ENCODE assay signal across 15 cellular contexts in genomic region chr17:45925311-45925710, GRCh38. TPM values are rescaled to one million over a fixed set of nuclear protein-coding genes. Genes with fewer than 3 reads are reported as not detected.
A peak's percentile ranks its signal among the peaks of the same experiment; 100 is the strongest.
DNase-seq lines count a peak whose midpoint lies in the region; ATAC-seq, FAIRE-seq and TF ChIP-seq lines count a peak whose summit lies in the region.
"Had no signal": no experiment of that assay in that cellular context is flagged by ENCODE, and none has a peak within 500 bp of the region (broad histone marks: within the 10 kb centered on the region; RNA-seq: fewer than 3 reads in every experiment).

No MANE protein-coding gene starts in this region.

- CTCF ChIA-PET in A549 (lab: Yijun Ruan, JAX), result interaction anchor here (1.1 to 1.9 kb wide), 3 partner anchors 9 to 46 kb away, joined by 3 to 7 read pairs (median 4); no protein-coding TSS in a partner anchor

- H3K79me1 ChIP-seq in mesenchymal stem cell (replicated peaks; ENCODE audit: low read length, poor library complexity, severe bottlenecking), result no peaks in the 10 kb centered on the region

- POLR2A ChIA-PET in A549 (lab: Yijun Ruan, JAX), result no interaction called here

- no peak overlapping the region for H3K18ac ChIP-seq in mesenchymal stem cell (ENCODE audit: low read depth in 1 of 2, low read length in 2 of 2)

- H3K27ac ChIP-seq in A549 (no peak overlapping the region), mesenchymal stem cell (ENCODE audit: low read length, poor library complexity, severe bottlenecking) (no peak overlapping the region)
- no peak overlapping the region for H3K27ac ChIP-seq in effector memory CD4-positive, alpha-beta T cell (ENCODE audit: insufficient read depth, low read length, poor library complexity, severe bottlenecking)
- H3K27ac ChIP-seq: C4-2B had no signal

- no peak for ATAC-seq in A549
- ATAC-seq: GM12878, GM23338 had no signal

- TF ChIP-seq RAD21 in A549 (conservative IDR thresholded peaks at IDR 0.05 in 1 of 2, IDR thresholded peaks at IDR 0.05 in 1 of 2), result no peak

- no peak overlapping the region for H2AFZ ChIP-seq in mesenchymal stem cell (ENCODE audit: low read depth, low read length)
- H2AFZ ChIP-seq: GM23338 had no signal

- H2BK12ac ChIP-seq in mesenchymal stem cell (ENCODE audit: low read length in 2 of 2), result no peak overlapping the region

- TF ChIP-seq POLR2A in A549 (IDR thresholded peaks at IDR 0.05; ENCODE audit: low read length), result no peak

- no peak overlapping the region for H4K8ac ChIP-seq in mesenchymal stem cell (ENCODE audit: low read length)

- TF ChIP-seq CTCF in A549 (IDR thresholded peaks at IDR 0.05) (no peak), fibroblast of villous mesenchyme (IDR thresholded peaks at IDR 0.05; ENCODE audit: insufficient read depth, low read depth, low read length) (no peak)

- H2BK15ac ChIP-seq in mesenchymal stem cell (ENCODE audit: low read depth, poor library complexity, severe bottlenecking), result no peak overlapping the region

- no peak overlapping the region for H2AK5ac ChIP-seq in mesenchymal stem cell (ENCODE audit: low read length, severe bottlenecking)

- no peak overlapping the region for H3K4ac ChIP-seq in mesenchymal stem cell (ENCODE audit: low read depth in 1 of 2, low read length in 2 of 2)

- H3K14ac ChIP-seq in mesenchymal stem cell (ENCODE audit: low read length in 2 of 2), result no peak overlapping the region

- H3K23ac ChIP-seq in mesenchymal stem cell (ENCODE audit: low read length in 2 of 2), result no peak overlapping the region

- no peak for TF ChIP-seq EP300 in A549 (IDR thresholded peaks at IDR 0.05)

- H2BK5ac ChIP-seq in mesenchymal stem cell (ENCODE audit: low read depth, low read length, poor library complexity, severe bottlenecking), result no peak overlapping the region

- H3K4me3 ChIP-seq in A549, result no peak overlapping the region
- H3K4me3 ChIP-seq in fibroblast of villous mesenchyme (ENCODE audit: low read depth, low read length), result no peak overlapping the region
- no peak overlapping the region for H3K4me3 ChIP-seq in mesenchymal stem cell (ENCODE audit: insufficient read depth in 1 of 2, low read depth in 1 of 2, low read length in 2 of 2)
- H3K4me3 ChIP-seq in effector memory CD4-positive, alpha-beta T cell (ENCODE audit: insufficient read depth, low read depth, low read length, poor library complexity, severe bottlenecking), result no peak overlapping the region
- H3K4me3 ChIP-seq: GM12878, GM23338 had no signal

- FAIRE-seq in A549 (lab: Jason Lieb, UNC), result peak; percentile 13
- FAIRE-seq: A204.1, GM12878 had no signal

- DNase-seq in A549 (ENCODE audit: low read depth in 1 of 2, low spot score in 1 of 2) (no peak), NCI-H226 (peak; percentile 32), fibroblast of villous mesenchyme (ENCODE audit: low read depth) (peak; percentile 55), mesenchymal stem cell (peak; percentile 83), medulla oblongata (ENCODE audit: extremely low spot score) (no peak)
- DNase-seq in activated T-cell treated with anti-CD3 and anti-CD28 coated beads, Interleukin-2, amount 50 U/mL, for 48 hours, result no peak
- DNase-seq in effector memory CD4-positive, alpha-beta T cell, result no peak
- DNase-seq: BE2C; CD4-positive, alpha-beta memory T cell; DMS79; H7 had no signal

- no peak overlapping the region for H4K91ac ChIP-seq in mesenchymal stem cell (ENCODE audit: low read length)

- H3K4me1 ChIP-seq in A549 (peaks cover 16% of the 10 kb centered on the region; the same call in 2 of the 3 replicates), mesenchymal stem cell (ENCODE audit: control insufficient read depth, insufficient read depth, low read depth, low read length) (no peaks in the 10 kb centered on the region)
- H3K4me1 ChIP-seq in effector memory CD4-positive, alpha-beta T cell (ENCODE audit: control insufficient read depth, insufficient read depth, low read length, poor library complexity, severe bottlenecking), result no peaks in the 10 kb centered on the region
- H3K4me1 ChIP-seq: BE2C had no signal

- H2BK120ac ChIP-seq in mesenchymal stem cell (ENCODE audit: low read depth, low read length), result no peak overlapping the region

- no peak overlapping the region for H3K9ac ChIP-seq in mesenchymal stem cell (ENCODE audit: low read length)

- H3K4me2 ChIP-seq in A549 (no peak overlapping the region), mesenchymal stem cell (ENCODE audit: low read length, poor library complexity, severe bottlenecking) (no peak overlapping the region)
- H3K4me2 ChIP-seq: GM23338 had no signal

- H3K9me3 ChIP-seq in A549 (no peaks in the 10 kb centered on the region), mesenchymal stem cell (ENCODE audit: control insufficient read depth, low read length) (peaks cover 5% of the 10 kb centered on the region)
- H3K9me3 ChIP-seq in effector memory CD4-positive, alpha-beta T cell (ENCODE audit: control insufficient read depth, low read length), result no peaks in the 10 kb centered on the region
- H3K9me3 ChIP-seq: BE2C had no signal

- no peaks in the 10 kb centered on the region for H3K36me3 ChIP-seq in mesenchymal stem cell (ENCODE audit: control insufficient read depth in 1 of 2, insufficient read depth in 2 of 2, low read depth in 1 of 2, low read length in 2 of 2)
- H3K36me3 ChIP-seq in effector memory CD4-positive, alpha-beta T cell (ENCODE audit: control insufficient read depth, insufficient read depth, low read length), result no peaks in the 10 kb centered on the region
- H3K36me3 ChIP-seq: BE2C had no signal

- H3K27me3 ChIP-seq in mesenchymal stem cell (ENCODE audit: control insufficient read depth in 1 of 2, insufficient read depth in 1 of 2, low read length in 2 of 2), result peaks cover 11 to 42% of the 10 kb centered on the region in 2 experiments
- H3K27me3 ChIP-seq in effector memory CD4-positive, alpha-beta T cell (replicated peaks; ENCODE audit: control insufficient read depth, insufficient read depth, low read length, poor library complexity, severe bottlenecking), result no peaks in the 10 kb centered on the region
- H3K27me3 ChIP-seq: BE2C had no signal

TF ChIP-seq in A549, 52 proteins besides CTCF, POLR2A, EP300 and RAD21 (continues in another document):
- no peak for TF ChIP-seq MAZ (IDR thresholded peaks at IDR 0.05; ENCODE audit: borderline replicate concordance, low read depth, low read length)
- no peak for TF ChIP-seq ZFP36 (IDR thresholded peaks at IDR 0.05; ENCODE audit: borderline replicate concordance, partially characterized antibody)
- no peak for TF ChIP-seq JUN (IDR thresholded peaks at IDR 0.05)
- no peak for TF ChIP-seq USF2 (IDR thresholded peaks at IDR 0.05)
- no peak for TF ChIP-seq CEBPB (IDR thresholded peaks at IDR 0.05)
- no peak for TF ChIP-seq RCOR1 (IDR thresholded peaks at IDR 0.05; ENCODE audit: low read depth, low read length)
- no peak for TF ChIP-seq NPAS2 (CRISPR knock-in tag; IDR thresholded peaks at IDR 0.05; ENCODE audit: borderline replicate concordance)
- TF ChIP-seq CBX8 (IDR thresholded peaks at IDR 0.05), result no peak
- no peak for TF ChIP-seq SREBF2 (IDR thresholded peaks at IDR 0.05)
- no peak for TF ChIP-seq HDAC2 (IDR thresholded peaks at IDR 0.05)
- no peak for TF ChIP-seq FOSB (CRISPR knock-in tag; IDR thresholded peaks at IDR 0.05)
- TF ChIP-seq ELK1 (IDR thresholded peaks at IDR 0.05; ENCODE audit: low read depth, low read length), result no peak
- TF ChIP-seq KDM5A (IDR thresholded peaks at IDR 0.05), result no peak

RNA-seq across cellular contexts. Expression of gene MAPT, which starts 31.0 kb away (rescaled TPM):
- polyA plus RNA-seq in A549 (2011; rRNA removed), result 1.1 and 1.2 TPM in 2 replicates
- 0.94 and 0.95 TPM in 2 replicates for polyA plus RNA-seq in A549 (2012; cell fraction: cytosol; rRNA removed)
- 2.0 and 2.1 TPM in 2 replicates for polyA plus RNA-seq in A549 (2012; cell fraction: nucleus; rRNA removed)
- 1.1 to 1.6 TPM (median 1.2 TPM) in 3 replicates for polyA plus RNA-seq in A549 (2017; fragmentation: RNase III; extraction: RNeasy Plus Mini Kit Qiagen cat#74134 plus additional on column Dnase treatment)
- 0.83 and 0.91 TPM in 2 replicates for polyA minus RNA-seq in A549 (2011; rRNA and poly(A)+ RNA removed)
- total RNA-seq in fibroblast of villous mesenchyme, result under 0.01 TPM in 1 of 2 replicates, not detected in the other
- 3.7 TPM for polyA plus RNA-seq in mesenchymal stem cell (2013, experiment 1 of 2)
- polyA plus RNA-seq in mesenchymal stem cell (2013, experiment 2 of 2), result 3.1 TPM

Comparison
In these comparisons a context has a peak if more than half of its experiments do, and no peak if none do; other contexts are left out.
1. DNase-seq: peak in NCI-H226 (single experiment), fibroblast of villous mesenchyme (single experiment) and mesenchymal stem cell (single experiment); none in A549 (0 of 2), activated T-cell treated with anti-CD3 and anti-CD28 coated beads, Interleukin-2, amount 50 U/mL, for 48 hours (0 of 2), effector memory CD4-positive, alpha-beta T cell (0 of 3) and medulla oblongata (single experiment).